10 cellular contexts compared by ENCODE assay signal in genomic region chr17:28722413-28723158, GRCh38. TPM values are rescaled to one million over a fixed set of nuclear protein-coding genes. Genes with fewer than 3 reads are reported as not detected.
DNase-seq lines count a peak whose midpoint lies in the region; ATAC-seq and TF ChIP-seq lines count a peak whose summit lies in the region.
"Had no signal": no experiment of that assay in that cellular context is flagged by ENCODE, and none has a peak within 500 bp of the region (broad histone marks: within the 10 kb centered on the region; RNA-seq: fewer than 3 reads in every experiment).

No MANE protein-coding gene starts in this region.

- POLR2A ChIA-PET in HEK293 (lab: Yijun Ruan, JAX) = interaction anchor here (0.5 to 4.3 kb wide), 6 partner anchors 10 to 454 kb away, joined by 3 to 190 read pairs (median 4); partner anchors contain the start of gene PROCA1

- H3K18ac ChIP-seq in mesendoderm (ENCODE audit: low read length) = no peak overlapping the region

- H3K27ac ChIP-seq in C4-2B (peak overlapping the region; percentile 98), HEK293 (ENCODE audit: extremely low read depth, low read depth, low read length) (peak overlapping the region; percentile 90), mesendoderm (ENCODE audit: low read depth, low read length) (no peak overlapping the region)

- H2BK5ac ChIP-seq in mesendoderm (ENCODE audit: low read length) = no peak overlapping the region

- H3K27ac Mint-ChIP-seq in activated T-helper 2 cell treated with anti-CD3 and anti-CD28 coated beads, Interferon-gamma antibody, Interleukin-2, Interleukin-4, amounts not matched to agents 10 μg/mL and 5 μg/mL and 100 μg/mL, durations not matched to agents 14 hours and 24 hours and 36 hours = no peak overlapping the region

- H3K4me1 ChIP-seq in HEK293 (ENCODE audit: control insufficient read depth, insufficient read depth, low read length) (peaks cover 21% of the 10 kb centered on the region), mesendoderm (ENCODE audit: control insufficient read depth, low read depth, low read length) (peaks cover 2% of the 10 kb centered on the region)

- peak overlapping the region; percentile 2 for H3K4me2 ChIP-seq in mesendoderm (ENCODE audit: low read length)

- H2AK5ac ChIP-seq in mesendoderm (ENCODE audit: low read length) = no peak overlapping the region

- peaks cover 26 to 53% of the 10 kb centered on the region in 2 experiments for H3K36me3 ChIP-seq in HEK293 (ENCODE audit: control insufficient read depth in 2 of 2, insufficient read depth in 1 of 2, low read length in 2 of 2)
- H3K36me3 ChIP-seq in mesendoderm (ENCODE audit: control insufficient read depth, insufficient read depth, low read length) = peaks cover 15% of the 10 kb centered on the region

- TF ChIP-seq CTCF in C4-2B (conservative IDR thresholded peaks at IDR 0.05) = no peak
- TF ChIP-seq CTCF in HEK293 (tag by site-specific recombination; IDR thresholded peaks at IDR 0.05) = no peak

- H2BK120ac ChIP-seq in mesendoderm (ENCODE audit: low read depth, low read length) = no peak overlapping the region

- peaks cover 31% of the 10 kb centered on the region for H3K79me2 ChIP-seq in mesendoderm (ENCODE audit: control insufficient read depth, insufficient read depth, low read length)

- no peaks in the 10 kb centered on the region for H3K27me3 ChIP-seq in mesendoderm (ENCODE audit: insufficient read depth, low read length, poor library complexity)

- H3K27me3 Mint-ChIP-seq in activated T-helper 2 cell treated with anti-CD3 and anti-CD28 coated beads, Interferon-gamma antibody, Interleukin-2, Interleukin-4, amounts not matched to agents 10 μg/mL and 5 μg/mL and 100 μg/mL, durations not matched to agents 14 hours and 24 hours and 36 hours (ENCODE audit: low read depth) = peaks cover 10% of the 10 kb centered on the region

- ATAC-seq in HG02623 (IDR thresholded peaks at IDR 0.05; ENCODE audit: unreplicated experiment) = no peak

- peaks cover 10% of the 10 kb centered on the region for H3K79me1 ChIP-seq in mesendoderm (ENCODE audit: low read length)

- in situ Hi-C loops in ACHN (cut with HindIII; ENCODE audit: low pct_ligation_motif_present, low pct_unique_long_range_greater_than_20kb, low sequenced_read_pairs) = no loop called here

- peaks cover 61% of the 10 kb centered on the region for H3K36me3 Mint-ChIP-seq in activated T-helper 2 cell treated with anti-CD3 and anti-CD28 coated beads, Interferon-gamma antibody, Interleukin-2, Interleukin-4, amounts not matched to agents 10 μg/mL and 5 μg/mL and 100 μg/mL, durations not matched to agents 14 hours and 24 hours and 36 hours (ENCODE audit: low read depth)

- CTCF ChIA-PET in HEK293 (lab: Yijun Ruan, JAX) = interaction anchor here (0.7 to 13.6 kb wide), 3 partner anchors 24 to 684 kb away, joined by 3 to 445 read pairs (median 4); partner anchors contain the start of gene TRAF4

- WGBS in mesendoderm (ENCODE audit: extremely low coverage, insufficient coverage, low lambda C conversion rate) = no CpG with 5 or more reads among the region's 7 CpGs

- H3K4ac ChIP-seq in mesendoderm (ENCODE audit: low read depth, low read length) = no peak overlapping the region

- H3K56ac ChIP-seq in mesendoderm (ENCODE audit: low read length) = peak overlapping the region; percentile 73

- peaks cover 51% of the 10 kb centered on the region for H3K4me1 Mint-ChIP-seq in activated T-helper 2 cell treated with anti-CD3 and anti-CD28 coated beads, Interferon-gamma antibody, Interleukin-2, Interleukin-4, amounts not matched to agents 10 μg/mL and 5 μg/mL and 100 μg/mL, durations not matched to agents 14 hours and 24 hours and 36 hours (ENCODE audit: low read depth)

- no peaks in the 10 kb centered on the region for H3K9me3 ChIP-seq in HEK293 (ENCODE audit: control insufficient read depth, insufficient read depth, low read depth, low read length)

- H3K4me3 ChIP-seq in HEK293 (ENCODE audit: low read depth, low read length) = no peak overlapping the region; the same call in 1 of the 2 replicates
- H3K4me3 ChIP-seq in mesendoderm (ENCODE audit: low read length) = no peak overlapping the region
- H3K4me3 ChIP-seq: lung had no signal

- intact Hi-C loops in activated T-helper 2 cell treated with anti-CD3 and anti-CD28 coated beads, Interferon-gamma antibody, Interleukin-2, Interleukin-4, amounts not matched to agents 10 μg/mL and 5 μg/mL and 100 μg/mL, durations not matched to agents 14 hours and 24 hours and 36 hours (cut with micrococcal nuclease) = loop anchor here (10.0 kb wide), 3 partner anchors 392 to 862 kb away; partner anchors contain the start of gene GIT1

- H4K8ac ChIP-seq in mesendoderm (ENCODE audit: low read depth, low read length) = no peak overlapping the region

- no peak overlapping the region for H2BK15ac ChIP-seq in mesendoderm (replicated peaks; ENCODE audit: low read depth)

- H3K9ac ChIP-seq in mesendoderm (ENCODE audit: low read length) = peak overlapping the region; percentile 61

- no peak for DNase-seq in activated T-helper 2 cell treated with anti-CD3 and anti-CD28 coated beads, Interferon-gamma antibody, Interleukin-2, Interleukin-4, amounts not matched to agents 10 μg/mL and 5 μg/mL and 100 μg/mL, durations not matched to agents 14 hours and 24 hours and 36 hours (ENCODE audit: low spot score)
- no peak for DNase-seq in mesendoderm
- no peak for DNase-seq in ACHN
- no peak for DNase-seq in NCI-H146 (lab: John Stamatoyannopoulos, UW)
- DNase-seq in stimulated activated CD4-positive, alpha-beta T cell treated with anti-CD3 and anti-CD28 coated beads, Interleukin-12 subunit alpha, Interleukin-12 subunit beta, amount 100 ng/mL, for 4 hours = no peak
- DNase-seq: NCI-H1694 had no signal

- no peak overlapping the region for H3K23ac ChIP-seq in mesendoderm (ENCODE audit: low read length)

- H4K5ac ChIP-seq in mesendoderm (ENCODE audit: low read length) = no peak overlapping the region

- H3K4me3 Mint-ChIP-seq in activated T-helper 2 cell treated with anti-CD3 and anti-CD28 coated beads, Interferon-gamma antibody, Interleukin-2, Interleukin-4, amounts not matched to agents 10 μg/mL and 5 μg/mL and 100 μg/mL, durations not matched to agents 14 hours and 24 hours and 36 hours (ENCODE audit: low read depth) = peak overlapping the region; percentile 99

- no peaks in the 10 kb centered on the region for H3K9me3 Mint-ChIP-seq in activated T-helper 2 cell treated with anti-CD3 and anti-CD28 coated beads, Interferon-gamma antibody, Interleukin-2, Interleukin-4, amounts not matched to agents 10 μg/mL and 5 μg/mL and 100 μg/mL, durations not matched to agents 14 hours and 24 hours and 36 hours

TF ChIP-seq in HEK293, 187 proteins besides CTCF, POLR2A, EP300 and RAD21:
- 0 out of 2 replicates have a peak, but pooled peaks have one; percentile 4 for TF ChIP-seq ZNF629 (tag by site-specific recombination; IDR thresholded peaks at IDR 0.05)
- no peak for TF ChIP-seq ZNF10 (tag by site-specific recombination; IDR thresholded peaks at IDR 0.05)

RNA-seq across cellular contexts. Expression of gene RPL23A, which starts 2.8 kb away (rescaled TPM):
- total RNA-seq in activated T-helper 2 cell treated with anti-CD3 and anti-CD28 coated beads, Interferon-gamma antibody, Interleukin-2, Interleukin-4, amounts not matched to agents 10 μg/mL and 5 μg/mL and 100 μg/mL, durations not matched to agents 14 hours and 24 hours and 36 hours = 1,712 and 1,733 TPM in 2 replicates
- 3,789 TPM for polyA plus RNA-seq in mesendoderm (2013, experiment 1 of 2)
- 3,812 TPM for polyA plus RNA-seq in mesendoderm (2013, experiment 2 of 2)

RNA-seq across cellular contexts. Expression of gene TLCD1, which starts 3.4 kb away (rescaled TPM):
- 8.0 and 8.2 TPM in 2 replicates for total RNA-seq in activated T-helper 2 cell treated with anti-CD3 and anti-CD28 coated beads, Interferon-gamma antibody, Interleukin-2, Interleukin-4, amounts not matched to agents 10 μg/mL and 5 μg/mL and 100 μg/mL, durations not matched to agents 14 hours and 24 hours and 36 hours
- polyA plus RNA-seq in mesendoderm (2013, experiment 1 of 2) = 44.3 TPM
- polyA plus RNA-seq in mesendoderm (2013, experiment 2 of 2) = 46.0 TPM

RNA-seq across cellular contexts. Expression of gene RAB34, which starts 4.9 kb away (rescaled TPM):
- 19.4 and 21.5 TPM in 2 replicates for total RNA-seq in activated T-helper 2 cell treated with anti-CD3 and anti-CD28 coated beads, Interferon-gamma antibody, Interleukin-2, Interleukin-4, amounts not matched to agents 10 μg/mL and 5 μg/mL and 100 μg/mL, durations not matched to agents 14 hours and 24 hours and 36 hours
- 168 TPM for polyA plus RNA-seq in mesendoderm (2013, experiment 1 of 2)
- 165 TPM for polyA plus RNA-seq in mesendoderm (2013, experiment 2 of 2)

RNA-seq across cellular contexts. Expression of gene NEK8, which starts 6.0 kb away (rescaled TPM):
- total RNA-seq in activated T-helper 2 cell treated with anti-CD3 and anti-CD28 coated beads, Interferon-gamma antibody, Interleukin-2, Interleukin-4, amounts not matched to agents 10 μg/mL and 5 μg/mL and 100 μg/mL, durations not matched to agents 14 hours and 24 hours and 36 hours = 3.6 and 4.2 TPM in 2 replicates
- 6.8 TPM for polyA plus RNA-seq in mesendoderm (2013, experiment 1 of 2)
- 6.5 TPM for polyA plus RNA-seq in mesendoderm (2013, experiment 2 of 2)

RNA-seq across cellular contexts. Expression of gene PROCA1, which starts 10.9 kb away (rescaled TPM):
- 7.0 and 7.7 TPM in 2 replicates for total RNA-seq in activated T-helper 2 cell treated with anti-CD3 and anti-CD28 coated beads, Interferon-gamma antibody, Interleukin-2, Interleukin-4, amounts not matched to agents 10 μg/mL and 5 μg/mL and 100 μg/mL, durations not matched to agents 14 hours and 24 hours and 36 hours
- 11.0 TPM for polyA plus RNA-seq in mesendoderm (2013, experiment 1 of 2)
- polyA plus RNA-seq in mesendoderm (2013, experiment 2 of 2) = 12.3 TPM
